Comparison of ENCODE assay signal across 11 cellular contexts in the genomic region with DNA sequence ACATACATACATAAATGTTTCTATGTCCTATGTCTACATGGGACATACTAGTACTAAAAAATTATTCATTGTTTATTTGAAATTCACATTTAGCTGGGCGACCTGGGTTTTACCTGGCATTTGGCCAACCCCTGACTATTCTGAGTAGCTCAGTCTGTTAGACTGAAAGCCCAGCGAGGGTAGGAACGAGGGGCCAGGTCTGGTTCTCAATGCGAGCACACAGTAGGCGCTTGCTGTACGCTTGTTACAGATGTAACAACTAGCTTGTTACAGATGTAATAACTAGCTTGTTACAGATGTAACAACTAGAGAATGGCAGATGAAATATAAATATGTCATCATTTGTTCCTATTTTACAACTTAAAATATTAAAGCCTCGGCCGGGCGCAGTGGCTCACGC. TPM values are rescaled to one million over a fixed set of nuclear protein-coding genes. Genes with fewer than 3 reads are reported as not detected.
DNase-seq lines count a peak whose midpoint lies in the region; ATAC-seq and TF ChIP-seq lines count a peak whose summit lies in the region.
"Had no signal": no experiment of that assay in that cellular context is flagged by ENCODE, and none has a peak within 500 bp of the region (broad histone marks: within the 10 kb centered on the region; RNA-seq: fewer than 3 reads in every experiment).

No MANE protein-coding gene starts in this region.

- ATAC-seq in activated CD4-positive, alpha-beta T cell treated with anti-CD3 and anti-CD28 coated beads for 36 hours = no peak
- no peak for ATAC-seq in gastroesophageal sphincter
- ATAC-seq: left lobe of liver had no signal

- POLR2A ChIA-PET in activated CD4-positive, alpha-beta T cell treated with anti-CD3 and anti-CD28 coated beads for 36 hours (lab: Charles Lee) = interaction anchor here (0.6 to 2.6 kb wide), 2 partner anchors 11 to 27 kb away, joined by 3 to 11 read pairs; partner anchors contain the start of gene DDA1

- peaks cover 15% of the 10 kb centered on the region for H3K79me2 ChIP-seq in OCI-LY3 (ENCODE audit: low read length)

- peaks cover 28% of the 10 kb centered on the region for H3K4me1 Mint-ChIP-seq in activated CD4-positive, alpha-beta T cell treated with anti-CD3 and anti-CD28 coated beads for 36 hours

- no peak overlapping the region for H3K4ac ChIP-seq in neuronal stem cell (ENCODE audit: low read length)

- H2BK15ac ChIP-seq in neuronal stem cell (ENCODE audit: low read length) = no peak overlapping the region

- H3K36me3 Mint-ChIP-seq in activated CD4-positive, alpha-beta T cell treated with anti-CD3 and anti-CD28 coated beads for 36 hours (ENCODE audit: low read depth) = peaks cover 11% of the 10 kb centered on the region

- H3K4me3 ChIP-seq in OCI-LY3 (ENCODE audit: low read length) (0 out of 2 replicates have a peak overlapping the region, but pooled peaks have one; percentile 79), skeletal muscle tissue (ENCODE audit: low read length in 3 of 3) (peak overlapping the region; percentile 81 to 85 (median 84)), neuronal stem cell (ENCODE audit: low read length in 2 of 2) (no peak overlapping the region), gastroesophageal sphincter (no peak overlapping the region)

- no peak overlapping the region for H3K27ac Mint-ChIP-seq in activated CD4-positive, alpha-beta T cell treated with anti-CD3 and anti-CD28 coated beads for 36 hours

- CTCF ChIA-PET in activated CD4-positive, alpha-beta T cell treated with anti-CD3 and anti-CD28 coated beads for 36 hours (lab: Charles Lee) = interaction anchor here (0.6 to 1.2 kb wide), 12 partner anchors 10 to 1231 kb away, joined by 3 to 5 read pairs (median 4); partner anchors contain the start of gene DDA1

- no CpG with 5 or more reads among the region's 10 CpGs for WGBS in neuronal stem cell (ENCODE audit: extremely low coverage in 2 of 2, insufficient read length in 2 of 2, insufficient replicate concordance in 1 of 2), 2 donors
- WGBS in gastroesophageal sphincter (ENCODE audit: low coverage in 1 of 2), 2 donors = 62 to 69% methylated on average over 9 to 10 of the region's 10 CpGs

- H3K23ac ChIP-seq in neuronal stem cell (ENCODE audit: low read depth, low read length, poor library complexity) = no peak overlapping the region

- no peak for DNase-seq in activated CD4-positive, alpha-beta T cell treated with anti-CD3 and anti-CD28 coated beads for 36 hours
- DNase-seq in activated CD4-positive, alpha-beta T cell treated with anti-CD3 and anti-CD28 coated beads for 4 hours = no peak
- no peak for DNase-seq in epithelial cell of prostate (ENCODE audit: low read depth, low spot score)
- DNase-seq in neuronal stem cell (ENCODE audit: low spot score) = no peak
- no peak for DNase-seq in dermis blood vessel endothelial cell
- DNase-seq: NCI-H187, Right ventricle myocardium superior had no signal

- H4K20me1 ChIP-seq in OCI-LY3 (ENCODE audit: insufficient read depth, low read length) = no peaks in the 10 kb centered on the region

- TF ChIP-seq CTCF in OCI-LY3 (IDR thresholded peaks at IDR 0.05; ENCODE audit: low read depth, low read length) (no peak), gastroesophageal sphincter (IDR thresholded peaks at IDR 0.05) (no peak)

- H3K27me3 ChIP-seq in OCI-LY3 (ENCODE audit: low read depth, low read length) (no peaks in the 10 kb centered on the region), skeletal muscle tissue (ENCODE audit: control insufficient read depth in 3 of 3, insufficient read depth in 3 of 3, low read length in 3 of 3) (no peaks in the 10 kb centered on the region), neuronal stem cell (ENCODE audit: control insufficient read depth in 3 of 3, insufficient read depth in 3 of 3, low read depth in 1 of 3, low read length in 3 of 3) (no peaks in the 10 kb centered on the region), gastroesophageal sphincter (peaks cover 10% of the 10 kb centered on the region)

- peaks cover 17% of the 10 kb centered on the region for H3K36me3 ChIP-seq in OCI-LY3 (replicated peaks; ENCODE audit: low read depth, low read length)
- peaks cover 6 to 21% (median 12%) of the 10 kb centered on the region in 3 donors for H3K36me3 ChIP-seq in skeletal muscle tissue (ENCODE audit: control insufficient read depth in 3 of 3, insufficient read depth in 3 of 3, low read length in 3 of 3)
- H3K36me3 ChIP-seq in neuronal stem cell (replicated peaks in 1 of 2; ENCODE audit: control insufficient read depth in 2 of 2, insufficient read depth in 2 of 2, low read length in 2 of 2) = peaks cover 26 to 31% of the 10 kb centered on the region in 2 donors
- peaks cover 0 to 22% of the 10 kb centered on the region in 2 donors for H3K36me3 ChIP-seq in gastroesophageal sphincter

- no peaks in the 10 kb centered on the region for H3K27me3 Mint-ChIP-seq in activated CD4-positive, alpha-beta T cell treated with anti-CD3 and anti-CD28 coated beads for 36 hours

- H3K4me2 ChIP-seq in OCI-LY3 (ENCODE audit: low read length) (peak overlapping the region; percentile 82), neuronal stem cell (ENCODE audit: insufficient read depth, low read length, poor library complexity, severe bottlenecking) (no peak overlapping the region)

- no peak overlapping the region for H3K9ac ChIP-seq in OCI-LY3 (ENCODE audit: low read length)
- peak overlapping the region in 1 of 3 donors; percentile 81 for H3K9ac ChIP-seq in skeletal muscle tissue (ENCODE audit: low read depth in 1 of 3, low read length in 3 of 3)
- no peak overlapping the region for H3K9ac ChIP-seq in neuronal stem cell (ENCODE audit: low read depth, low read length, poor library complexity)

- H2BK12ac ChIP-seq in neuronal stem cell (ENCODE audit: low read length) = no peak overlapping the region

- H3K79me1 ChIP-seq in neuronal stem cell (ENCODE audit: low read depth, low read length) = peaks cover 7% of the 10 kb centered on the region

- H2AK5ac ChIP-seq in neuronal stem cell (ENCODE audit: low read depth, low read length) = no peak overlapping the region

- TF ChIP-seq POLR2A in gastroesophageal sphincter (IDR thresholded peaks at IDR 0.05) = no peak

- H3K9me3 ChIP-seq in OCI-LY3 (ENCODE audit: insufficient read depth, low read length) (no peaks in the 10 kb centered on the region), skeletal muscle tissue (ENCODE audit: control insufficient read depth in 3 of 3, low read length in 3 of 3) (no peaks in the 10 kb centered on the region), neuronal stem cell (replicated peaks in 1 of 2; ENCODE audit: control insufficient read depth in 2 of 2, insufficient read depth in 1 of 2, low read depth in 1 of 2, low read length in 2 of 2) (peaks cover 3% of the 10 kb centered on the region in 2 donors), gastroesophageal sphincter (no peaks in the 10 kb centered on the region)

- H3K4me1 ChIP-seq in OCI-LY3 (ENCODE audit: low read length) (peaks cover 24% of the 10 kb centered on the region), skeletal muscle tissue (ENCODE audit: control insufficient read depth in 3 of 3, insufficient read depth in 3 of 3, low read length in 3 of 3) (peaks cover 26 to 38% (median 26%) of the 10 kb centered on the region in 3 donors), neuronal stem cell (ENCODE audit: control insufficient read depth in 2 of 2, insufficient read depth in 1 of 2, low read depth in 1 of 2, low read length in 2 of 2) (peaks cover 15 to 20% of the 10 kb centered on the region in 2 donors), gastroesophageal sphincter (peaks cover 0 to 50% (median 24%) of the 10 kb centered on the region in 3 donors)

- H4K91ac ChIP-seq in neuronal stem cell (ENCODE audit: low read depth, low read length, poor library complexity) = no peak overlapping the region

- no peak overlapping the region for H4K8ac ChIP-seq in neuronal stem cell (ENCODE audit: low read depth, low read length)

- no peak overlapping the region for H2BK120ac ChIP-seq in neuronal stem cell (ENCODE audit: low read depth, low read length)

- H2AFZ ChIP-seq in OCI-LY3 (ENCODE audit: low read depth, low read length) (no peak overlapping the region), neuronal stem cell (ENCODE audit: low read length) (no peak overlapping the region)

- no peak overlapping the region for H3K27ac ChIP-seq in OCI-LY3 (ENCODE audit: low read length)
- peak overlapping the region; percentile 95 for H3K27ac ChIP-seq in epithelial cell of prostate
- H3K27ac ChIP-seq in skeletal muscle tissue (ENCODE audit: low read depth, low read length) = peak overlapping the region; percentile 19
- no peak overlapping the region for H3K27ac ChIP-seq in neuronal stem cell (replicated peaks; ENCODE audit: low read length)
- H3K27ac ChIP-seq in gastroesophageal sphincter = peak overlapping the region in 1 of 4 donors; percentile 63

- no peak overlapping the region for H3K14ac ChIP-seq in neuronal stem cell (ENCODE audit: low read length)

- peak overlapping the region; percentile 98 for H3K4me3 Mint-ChIP-seq in activated CD4-positive, alpha-beta T cell treated with anti-CD3 and anti-CD28 coated beads for 36 hours

- no peak overlapping the region for H2BK5ac ChIP-seq in neuronal stem cell (ENCODE audit: low read length)

- intact Hi-C loops in activated CD4-positive, alpha-beta T cell treated with anti-CD3 and anti-CD28 coated beads for 36 hours (cut with DNase I, micrococcal nuclease) = loop anchor here in 1 of 2 experiments (5.0 kb wide), 1 partner anchor 132 kb away; no protein-coding TSS in a partner anchor

- TF ChIP-seq EP300 in gastroesophageal sphincter (IDR thresholded peaks at IDR 0.05) = no peak

- H3K18ac ChIP-seq in neuronal stem cell (ENCODE audit: low read length) = no peak overlapping the region

- no peaks in the 10 kb centered on the region for H3K9me3 Mint-ChIP-seq in activated CD4-positive, alpha-beta T cell treated with anti-CD3 and anti-CD28 coated beads for 36 hours (ENCODE audit: low read depth)

RNA-seq across cellular contexts. Expression of gene ANO8, which starts 0.9 kb away (rescaled TPM):
- total RNA-seq in activated CD4-positive, alpha-beta T cell treated with anti-CD3 and anti-CD28 coated beads for 36 hours = 1 to 10 TPM; 4.2 to 4.8 TPM
- total RNA-seq in skeletal muscle tissue (1.6 TPM), dermis blood vessel endothelial cell (5.0 and 6.8 TPM in 2 replicates), gastroesophageal sphincter (1 to 10 TPM; 1.3 to 6.2 (median 4.2) TPM)
- polyA plus RNA-seq in neuronal stem cell (2013, experiment 1 of 2) = 12.9 TPM
- 13.2 TPM for polyA plus RNA-seq in neuronal stem cell (2013, experiment 2 of 2)

RNA-seq across cellular contexts. Expression of gene GTPBP3, which starts 1.8 kb away (rescaled TPM):
- total RNA-seq in activated CD4-positive, alpha-beta T cell treated with anti-CD3 and anti-CD28 coated beads for 36 hours = 10 to 100 TPM; 37.3 to 39.8 TPM
- total RNA-seq in skeletal muscle tissue = 4.7 TPM
- 27.4 TPM for polyA plus RNA-seq in neuronal stem cell (2013, experiment 1 of 2)
- polyA plus RNA-seq in neuronal stem cell (2013, experiment 2 of 2) = 27.5 TPM
- total RNA-seq in dermis blood vessel endothelial cell = 12.3 and 14.1 TPM in 2 replicates
- 10 to 100 TPM in 3 of 4 donors, 1 to 10 TPM in 1; 9.3 to 20.2 (median 15.6) TPM for total RNA-seq in gastroesophageal sphincter

RNA-seq across cellular contexts. Expression of gene DDA1, which starts 26.2 kb away (rescaled TPM):
- 10 to 100 TPM; 26.2 to 39.6 TPM for total RNA-seq in activated CD4-positive, alpha-beta T cell treated with anti-CD3 and anti-CD28 coated beads for 36 hours
- total RNA-seq in skeletal muscle tissue (5.7 TPM), dermis blood vessel endothelial cell (20.9 and 39.3 TPM in 2 replicates), gastroesophageal sphincter (10 to 100 TPM; 13.2 to 58.5 (median 19.9) TPM)
- 78.2 TPM for polyA plus RNA-seq in neuronal stem cell (2013, experiment 1 of 2)
- 78.5 TPM for polyA plus RNA-seq in neuronal stem cell (2013, experiment 2 of 2)

RNA-seq across cellular contexts. Expression of gene MRPL34, which starts 29.9 kb away (rescaled TPM):
- total RNA-seq in activated CD4-positive, alpha-beta T cell treated with anti-CD3 and anti-CD28 coated beads for 36 hours = 10 to 100 TPM; 72.0 to 88.6 TPM
- total RNA-seq in skeletal muscle tissue (11.5 TPM), dermis blood vessel endothelial cell (40.1 and 52.4 TPM in 2 replicates), gastroesophageal sphincter (100 to 1,000 TPM in 3 of 4 donors, 10 to 100 TPM in 1; 95.0 to 175 (median 113) TPM)
- polyA plus RNA-seq in neuronal stem cell (2013, experiment 1 of 2) = 60.1 TPM
- polyA plus RNA-seq in neuronal stem cell (2013, experiment 2 of 2) = 60.9 TPM

RNA-seq across cellular contexts. Expression of gene ABHD8, which starts 32.4 kb away (rescaled TPM):
- 1 to 10 TPM; 6.1 to 8.0 TPM for total RNA-seq in activated CD4-positive, alpha-beta T cell treated with anti-CD3 and anti-CD28 coated beads for 36 hours
- total RNA-seq in skeletal muscle tissue (6.8 TPM), dermis blood vessel endothelial cell (9.5 and 11.7 TPM in 2 replicates), gastroesophageal sphincter (10 to 100 TPM; 13.2 to 34.4 (median 24.3) TPM)
- 10.9 TPM for polyA plus RNA-seq in neuronal stem cell (2013, experiment 1 of 2)
- polyA plus RNA-seq in neuronal stem cell (2013, experiment 2 of 2) = 10.5 TPM

Comparison
In these comparisons a context has a peak if more than half of its experiments do, and no peak if none do; other contexts are left out.
1. H3K27ac ChIP-seq: peak in epithelial cell of prostate (single experiment) and skeletal muscle tissue (single experiment); none in OCI-LY3 (single experiment) and neuronal stem cell (single experiment).
2. H3K4me3 ChIP-seq: peak in OCI-LY3 (single experiment) and skeletal muscle tissue (3 of 3); none in neuronal stem cell (0 of 2) and gastroesophageal sphincter (0 of 2).